In the genomic region with DNA sequence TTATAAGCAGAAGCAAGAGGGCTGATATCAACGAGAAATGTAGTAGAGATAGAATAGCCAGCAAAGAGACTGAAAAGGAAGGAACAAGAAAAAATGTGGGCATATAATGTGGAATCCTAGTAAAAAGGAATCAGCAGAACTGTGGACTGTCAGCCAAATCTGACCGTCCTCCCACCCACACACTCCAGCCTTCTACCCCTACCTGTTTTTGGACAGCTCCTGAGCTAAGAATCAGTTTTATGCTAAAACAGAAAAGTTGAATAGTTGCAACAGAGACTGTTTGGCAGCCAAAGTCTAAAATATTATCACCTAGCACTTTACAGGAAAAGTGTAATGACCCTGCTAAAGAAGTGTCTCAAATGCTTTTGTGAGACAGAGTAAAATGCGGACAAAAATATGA, we compare ENCODE assay signal across 27 cellular contexts.
"Had no signal": no experiment of that assay in that cellular context is flagged by ENCODE, and none has a peak within 500 bp of the region (broad histone marks: within the 10 kb centered on the region; RNA-seq: fewer than 3 reads in every experiment).

No MANE protein-coding gene starts in this region.

- H3K36me3 ChIP-seq: stomach, suprapubic skin, thoracic aorta, thyroid gland, tibial artery, tibial nerve, transverse colon, upper lobe of left lung, upper lobe of right lung, uterus, vagina had no signal

- ATAC-seq: stimulated activated effector memory CD8-positive, alpha-beta T cell treated with anti-CD3 and anti-CD28 coated beads, Interleukin-12 subunit alpha, Interleukin-12 subunit beta, amount 100 ng/mL, for 72 hours; stimulated activated memory B cell treated with anti-CD40 and anti-IgM and Interleukin-4, amounts not matched to agents 10 μg/mL and 1 μg/mL and 100 μg/mL, for 72 hours; stimulated activated naive B cell treated with anti-CD40 and anti-IgM and Interleukin-4, amounts not matched to agents 10 μg/mL and 1 μg/mL and 100 μg/mL, for 72 hours; stimulated activated naive CD8-positive, alpha-beta T cell treated with anti-CD3 and anti-CD28 coated beads, Interleukin-15, amount 100 ng/mL, for 72 hours; stimulated activated naive CD8-positive, alpha-beta T cell treated with anti-CD3 and anti-CD28 coated beads, Interleukin-15, Interleukin-2, amounts not matched to agents 100 U/mL and 50 U/mL, for 24 hours; upper lobe of right lung had no signal

- H3K4me1 ChIP-seq: testis, tibial artery, upper lobe of left lung, upper lobe of right lung, uterus had no signal

- H3K27me3 ChIP-seq: stomach, suprapubic skin, testis, thyroid gland, tibial artery, tibial nerve, transverse colon, upper lobe of left lung, upper lobe of right lung, uterus, vagina had no signal

- H3K9me3 ChIP-seq: stomach, suprapubic skin, testis, thoracic aorta, thyroid gland, tibial artery, tibial nerve, transverse colon, upper lobe of left lung, upper lobe of right lung, uterus, vagina had no signal

- H3K27ac ChIP-seq: stomach, suprapubic skin, testis, thoracic aorta, thyroid gland, tibial artery, tibial nerve, transverse colon, upper lobe of left lung, upper lobe of right lung, vagina had no signal

- FAIRE-seq: urothelium cell line had no signal

- DNase-seq: stimulated activated CD4-positive, alpha-beta T cell treated with anti-CD3 and anti-CD28 coated beads, Interleukin-2, amount 100 ng/mL, for 48 hours; stimulated activated CD4-positive, alpha-beta T cell treated with anti-CD3 and anti-CD28 coated beads, Interleukin-4, amount 100 ng/mL, for 1 hour; stimulated activated CD4-positive, alpha-beta T cell treated with anti-CD3 and anti-CD28 coated beads, Interleukin-4, amount 100 ng/mL, for 24 hours; stimulated activated CD4-positive, alpha-beta T cell treated with anti-CD3 and anti-CD28 coated beads, Interleukin-4, amount 100 ng/mL, for 4 hours; stimulated activated CD8-positive, alpha-beta memory T cell treated with anti-CD3 and anti-CD28 coated beads, Interleukin-4, amount 100 ng/mL, for 48 hours; stimulated activated naive B cell treated with anti-CD40 and anti-IgM and Interleukin-4, amounts not matched to agents 10 μg/mL and 1 μg/mL and 100 μg/mL, for 72 hours; stimulated activated naive CD4-positive, alpha-beta T cell; stimulated activated naive CD4-positive, alpha-beta T cell treated with Interleukin-2 at 50 U/mL for 16 hours; stimulated activated naive CD8-positive, alpha-beta T cell treated with anti-CD3 and anti-CD28 coated beads, Interleukin-15, amount 100 ng/mL, for 72 hours; stimulated activated naive CD8-positive, alpha-beta T cell treated with anti-CD3 and anti-CD28 coated beads, Interleukin-15, Interleukin-2, amounts not matched to agents 100 U/mL and 50 U/mL, for 24 hours; stomach; substantia nigra; testis; thyroid gland; tibial artery; transverse colon; trophoblast cell; upper lobe of left lung; upper lobe of right lung; uterus had no signal

- H3K4me3 ChIP-seq: stomach, suprapubic skin, testis, thoracic aorta, thyroid gland, tibial artery, tibial nerve, transverse colon, upper lobe of left lung, upper lobe of right lung, uterus, vagina had no signal
